1 cellular context compared by ENCODE assay signal in the genomic region with DNA sequence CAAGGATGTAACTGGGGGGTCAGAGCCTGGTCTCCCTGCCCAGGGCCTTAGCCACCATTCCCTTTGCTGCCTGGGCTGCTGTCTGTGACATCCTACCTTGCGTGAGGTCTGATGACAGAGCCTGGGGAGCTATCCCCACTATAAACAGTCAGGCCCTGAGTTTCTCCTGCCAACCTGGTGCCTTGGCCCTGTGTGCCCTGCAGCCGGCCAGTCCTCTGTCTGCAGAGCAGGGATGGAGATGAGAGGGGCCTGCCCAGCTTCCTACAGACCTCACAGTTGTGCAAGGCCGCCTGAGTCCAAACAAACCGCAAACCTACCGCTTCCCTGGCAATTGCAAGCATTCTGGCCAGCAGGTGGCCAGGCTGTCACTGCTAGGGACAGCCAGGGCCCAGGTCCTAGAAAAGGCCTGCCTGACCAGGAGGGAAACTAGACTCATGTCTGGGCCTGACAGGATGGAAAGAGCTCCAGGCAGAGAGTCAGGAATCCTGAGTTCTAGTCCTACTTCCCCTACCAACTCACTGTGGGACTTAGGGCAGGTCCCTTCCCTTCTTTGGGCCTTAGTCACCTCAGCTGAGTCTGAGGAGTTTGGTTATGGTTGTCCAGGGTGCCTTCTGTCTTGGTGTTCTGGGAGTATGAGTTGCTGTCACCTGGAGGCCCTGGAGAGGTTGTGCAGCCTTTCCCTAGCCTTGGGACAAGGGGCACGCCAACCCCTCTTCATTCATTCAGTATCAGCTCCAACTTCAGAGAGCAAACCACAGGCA.
A peak's percentile ranks its signal among the peaks of the same experiment; 100 is the strongest.
TF ChIP-seq lines count a peak whose summit lies in the region.

No MANE protein-coding gene starts in this region.

TF ChIP-seq in K562, 482 proteins besides CTCF, POLR2A, EP300 and RAD21 (continued from another document and continues in another):
- TF ChIP-seq, protein P1, sequence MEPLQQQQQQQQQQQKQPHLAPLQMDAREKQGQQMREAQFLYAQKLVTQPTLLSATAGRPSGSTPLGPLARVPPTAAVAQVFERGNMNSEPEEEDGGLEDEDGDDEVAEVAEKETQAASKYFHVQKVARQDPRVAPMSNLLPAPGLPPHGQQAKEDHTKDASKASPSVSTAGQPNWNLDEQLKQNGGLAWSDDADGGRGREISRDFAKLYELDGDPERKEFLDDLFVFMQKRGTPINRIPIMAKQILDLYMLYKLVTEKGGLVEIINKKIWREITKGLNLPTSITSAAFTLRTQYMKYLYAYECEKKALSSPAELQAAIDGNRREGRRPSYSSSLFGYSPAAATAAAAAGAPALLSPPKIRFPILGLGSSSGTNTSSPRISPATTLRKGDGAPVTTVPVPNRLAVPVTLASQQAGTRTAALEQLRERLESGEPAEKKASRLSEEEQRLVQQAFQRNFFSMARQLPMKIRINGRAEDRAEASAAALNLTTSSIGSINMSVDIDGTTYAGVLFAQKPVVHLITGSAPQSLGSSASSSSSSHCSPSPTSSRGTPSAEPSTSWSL (CRISPR knock-in tag; IDR thresholded peaks at IDR 0.05; ENCODE audit: borderline replicate concordance): no peak
- TF ChIP-seq KLF1 (tag; IDR thresholded peaks at IDR 0.05) (no peak), GABPA (tag; conservative IDR thresholded peaks at IDR 0.05; ENCODE audit: low read depth) (0 out of 2 replicates have a peak, but pooled peaks have one; percentile 13), ZNF175 (CRISPR knock-in tag; IDR thresholded peaks at IDR 0.05; ENCODE audit: low read depth) (peak; percentile 81; the same call in 1 of the 2 replicates), EGR1 (conservative IDR thresholded peaks at IDR 0.05) (no peak), ZNF274 (IDR thresholded peaks at IDR 0.05; ENCODE audit: borderline replicate concordance, low read depth, low read length) (no peak), ZNF212 (CRISPR knock-in tag; IDR thresholded peaks at IDR 0.05) (peak; percentile 67; the same call in 1 of the 2 replicates), XRCC3 (IDR thresholded peaks at IDR 0.05) (no peak), MAZ (CRISPR knock-in tag; conservative IDR thresholded peaks at IDR 0.05 in 1 of 2, IDR thresholded peaks at IDR 0.05 in 1 of 2) (peak; percentile 47 to 62), ZNF239 (CRISPR knock-in tag; IDR thresholded peaks at IDR 0.05) (peak; percentile 89), SIX5 (IDR thresholded peaks at IDR 0.05; ENCODE audit: borderline replicate concordance in 1 of 2, insufficient read depth in 1 of 2, low read depth in 1 of 2, low read length in 2 of 2) (no peak), ZBTB7A (IDR thresholded peaks at IDR 0.05; ENCODE audit: borderline replicate concordance, control insufficient read depth, low read depth, low read length) (0 out of 2 replicates have a peak, but pooled peaks have one; percentile 22), ZFP36 (IDR thresholded peaks at IDR 0.05; ENCODE audit: low read depth, low read length, partially characterized antibody) (peak; percentile 15), EHMT2 (IDR thresholded peaks at IDR 0.05) (no peak; the same call in 1 of the 2 replicates), HDAC6 (IDR thresholded peaks at IDR 0.05; ENCODE audit: low read depth, low read length) (no peak), TAF7 (tag; IDR thresholded peaks at IDR 0.05) (no peak), NRF1 (conservative IDR thresholded peaks at IDR 0.05 in 1 of 2, IDR thresholded peaks at IDR 0.05 in 1 of 2) (no peak), CCAR2 (IDR thresholded peaks at IDR 0.05; ENCODE audit: low read depth, low read length) (no peak), DPF2 (IDR thresholded peaks at IDR 0.05) (no peak), DACH1 (IDR thresholded peaks at IDR 0.05; ENCODE audit: partially characterized antibody) (no peak), ZNF121 (CRISPR knock-in tag; conservative IDR thresholded peaks at IDR 0.05) (no peak), ZBTB8A (IDR thresholded peaks at IDR 0.05; ENCODE audit: partially characterized antibody) (no peak), E2F3 (CRISPR knock-in tag; IDR thresholded peaks at IDR 0.05) (no peak), ZC3H11A (IDR thresholded peaks at IDR 0.05; ENCODE audit: low read depth, low read length) (no peak), CBX2 (IDR thresholded peaks at IDR 0.05; ENCODE audit: insufficient read depth, low read length, poor library complexity, severe bottlenecking) (no peak), EP400 (IDR thresholded peaks at IDR 0.05) (no peak), CBFA2T2 (conservative IDR thresholded peaks at IDR 0.05) (no peak), HDAC8 (tag; IDR thresholded peaks at IDR 0.05) (peak; percentile 85), PHF20 (IDR thresholded peaks at IDR 0.05; ENCODE audit: partially characterized antibody) (no peak), GATAD2B (IDR thresholded peaks at IDR 0.05; ENCODE audit: borderline replicate concordance) (no peak), MED1 (CRISPR knock-in tag; IDR thresholded peaks at IDR 0.05; ENCODE audit: borderline replicate concordance) (no peak), NFE2 (IDR thresholded peaks at IDR 0.05; ENCODE audit: low read depth) (no peak), RBFOX2 (IDR thresholded peaks at IDR 0.05; ENCODE audit: low read depth, low read length) (0 out of 2 replicates have a peak, but pooled peaks have one; percentile 41), EWSR1 (IDR thresholded peaks at IDR 0.05; ENCODE audit: borderline replicate concordance, low read depth, partially characterized antibody) (no peak), KAT7 (CRISPR knock-in tag; IDR thresholded peaks at IDR 0.05; ENCODE audit: borderline replicate concordance) (no peak), ZNF253 (CRISPR knock-in tag; conservative IDR thresholded peaks at IDR 0.05) (no peak), ZNF24 (IDR thresholded peaks at IDR 0.05) (peak; percentile 51; the same call in 1 of the 2 replicates)
- TF ChIP-seq, protein P2, sequence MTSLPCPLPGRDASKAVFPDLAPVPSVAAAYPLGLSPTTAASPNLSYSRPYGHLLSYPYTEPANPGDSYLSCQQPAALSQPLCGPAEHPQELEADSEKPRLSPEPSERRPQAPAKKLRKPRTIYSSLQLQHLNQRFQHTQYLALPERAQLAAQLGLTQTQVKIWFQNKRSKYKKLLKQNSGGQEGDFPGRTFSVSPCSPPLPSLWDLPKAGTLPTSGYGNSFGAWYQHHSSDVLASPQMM (CRISPR knock-in tag; IDR thresholded peaks at IDR 0.05): no peak
- TF ChIP-seq, protein P3, sequence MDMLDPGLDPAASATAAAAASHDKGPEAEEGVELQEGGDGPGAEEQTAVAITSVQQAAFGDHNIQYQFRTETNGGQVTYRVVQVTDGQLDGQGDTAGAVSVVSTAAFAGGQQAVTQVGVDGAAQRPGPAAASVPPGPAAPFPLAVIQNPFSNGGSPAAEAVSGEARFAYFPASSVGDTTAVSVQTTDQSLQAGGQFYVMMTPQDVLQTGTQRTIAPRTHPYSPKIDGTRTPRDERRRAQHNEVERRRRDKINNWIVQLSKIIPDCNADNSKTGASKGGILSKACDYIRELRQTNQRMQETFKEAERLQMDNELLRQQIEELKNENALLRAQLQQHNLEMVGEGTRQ (CRISPR knock-in tag; IDR thresholded peaks at IDR 0.05): no peak
- TF ChIP-seq, protein P4, sequence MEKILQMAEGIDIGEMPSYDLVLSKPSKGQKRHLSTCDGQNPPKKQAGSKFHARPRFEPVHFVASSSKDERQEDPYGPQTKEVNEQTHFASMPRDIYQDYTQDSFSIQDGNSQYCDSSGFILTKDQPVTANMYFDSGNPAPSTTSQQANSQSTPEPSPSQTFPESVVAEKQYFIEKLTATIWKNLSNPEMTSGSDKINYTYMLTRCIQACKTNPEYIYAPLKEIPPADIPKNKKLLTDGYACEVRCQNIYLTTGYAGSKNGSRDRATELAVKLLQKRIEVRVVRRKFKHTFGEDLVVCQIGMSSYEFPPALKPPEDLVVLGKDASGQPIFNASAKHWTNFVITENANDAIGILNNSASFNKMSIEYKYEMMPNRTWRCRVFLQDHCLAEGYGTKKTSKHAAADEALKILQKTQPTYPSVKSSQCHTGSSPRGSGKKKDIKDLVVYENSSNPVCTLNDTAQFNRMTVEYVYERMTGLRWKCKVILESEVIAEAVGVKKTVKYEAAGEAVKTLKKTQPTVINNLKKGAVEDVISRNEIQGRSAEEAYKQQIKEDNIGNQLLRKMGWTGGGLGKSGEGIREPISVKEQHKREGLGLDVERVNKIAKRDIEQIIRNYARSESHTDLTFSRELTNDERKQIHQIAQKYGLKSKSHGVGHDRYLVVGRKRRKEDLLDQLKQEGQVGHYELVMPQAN (IDR thresholded peaks at IDR 0.05; ENCODE audit: borderline replicate concordance): no peak
- TF ChIP-seq, protein P5, sequence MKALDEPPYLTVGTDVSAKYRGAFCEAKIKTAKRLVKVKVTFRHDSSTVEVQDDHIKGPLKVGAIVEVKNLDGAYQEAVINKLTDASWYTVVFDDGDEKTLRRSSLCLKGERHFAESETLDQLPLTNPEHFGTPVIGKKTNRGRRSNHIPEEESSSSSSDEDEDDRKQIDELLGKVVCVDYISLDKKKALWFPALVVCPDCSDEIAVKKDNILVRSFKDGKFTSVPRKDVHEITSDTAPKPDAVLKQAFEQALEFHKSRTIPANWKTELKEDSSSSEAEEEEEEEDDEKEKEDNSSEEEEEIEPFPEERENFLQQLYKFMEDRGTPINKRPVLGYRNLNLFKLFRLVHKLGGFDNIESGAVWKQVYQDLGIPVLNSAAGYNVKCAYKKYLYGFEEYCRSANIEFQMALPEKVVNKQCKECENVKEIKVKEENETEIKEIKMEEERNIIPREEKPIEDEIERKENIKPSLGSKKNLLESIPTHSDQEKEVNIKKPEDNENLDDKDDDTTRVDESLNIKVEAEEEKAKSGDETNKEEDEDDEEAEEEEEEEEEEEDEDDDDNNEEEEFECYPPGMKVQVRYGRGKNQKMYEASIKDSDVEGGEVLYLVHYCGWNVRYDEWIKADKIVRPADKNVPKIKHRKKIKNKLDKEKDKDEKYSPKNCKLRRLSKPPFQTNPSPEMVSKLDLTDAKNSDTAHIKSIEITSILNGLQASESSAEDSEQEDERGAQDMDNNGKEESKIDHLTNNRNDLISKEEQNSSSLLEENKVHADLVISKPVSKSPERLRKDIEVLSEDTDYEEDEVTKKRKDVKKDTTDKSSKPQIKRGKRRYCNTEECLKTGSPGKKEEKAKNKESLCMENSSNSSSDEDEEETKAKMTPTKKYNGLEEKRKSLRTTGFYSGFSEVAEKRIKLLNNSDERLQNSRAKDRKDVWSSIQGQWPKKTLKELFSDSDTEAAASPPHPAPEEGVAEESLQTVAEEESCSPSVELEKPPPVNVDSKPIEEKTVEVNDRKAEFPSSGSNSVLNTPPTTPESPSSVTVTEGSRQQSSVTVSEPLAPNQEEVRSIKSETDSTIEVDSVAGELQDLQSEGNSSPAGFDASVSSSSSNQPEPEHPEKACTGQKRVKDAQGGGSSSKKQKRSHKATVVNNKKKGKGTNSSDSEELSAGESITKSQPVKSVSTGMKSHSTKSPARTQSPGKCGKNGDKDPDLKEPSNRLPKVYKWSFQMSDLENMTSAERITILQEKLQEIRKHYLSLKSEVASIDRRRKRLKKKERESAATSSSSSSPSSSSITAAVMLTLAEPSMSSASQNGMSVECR (CRISPR knock-in tag; IDR thresholded peaks at IDR 0.05): no peak
- TF ChIP-seq, protein P6, sequence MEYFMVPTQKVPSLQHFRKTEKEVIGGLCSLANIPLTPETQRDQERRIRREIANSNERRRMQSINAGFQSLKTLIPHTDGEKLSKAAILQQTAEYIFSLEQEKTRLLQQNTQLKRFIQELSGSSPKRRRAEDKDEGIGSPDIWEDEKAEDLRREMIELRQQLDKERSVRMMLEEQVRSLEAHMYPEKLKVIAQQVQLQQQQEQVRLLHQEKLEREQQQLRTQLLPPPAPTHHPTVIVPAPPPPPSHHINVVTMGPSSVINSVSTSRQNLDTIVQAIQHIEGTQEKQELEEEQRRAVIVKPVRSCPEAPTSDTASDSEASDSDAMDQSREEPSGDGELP (CRISPR knock-in tag; IDR thresholded peaks at IDR 0.05; ENCODE audit: borderline replicate concordance): peak; percentile 83; the same call in 1 of the 2 replicates
- TF ChIP-seq, protein P7, sequence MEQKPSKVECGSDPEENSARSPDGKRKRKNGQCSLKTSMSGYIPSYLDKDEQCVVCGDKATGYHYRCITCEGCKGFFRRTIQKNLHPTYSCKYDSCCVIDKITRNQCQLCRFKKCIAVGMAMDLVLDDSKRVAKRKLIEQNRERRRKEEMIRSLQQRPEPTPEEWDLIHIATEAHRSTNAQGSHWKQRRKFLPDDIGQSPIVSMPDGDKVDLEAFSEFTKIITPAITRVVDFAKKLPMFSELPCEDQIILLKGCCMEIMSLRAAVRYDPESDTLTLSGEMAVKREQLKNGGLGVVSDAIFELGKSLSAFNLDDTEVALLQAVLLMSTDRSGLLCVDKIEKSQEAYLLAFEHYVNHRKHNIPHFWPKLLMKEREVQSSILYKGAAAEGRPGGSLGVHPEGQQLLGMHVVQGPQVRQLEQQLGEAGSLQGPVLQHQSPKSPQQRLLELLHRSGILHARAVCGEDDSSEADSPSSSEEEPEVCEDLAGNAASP (IDR thresholded peaks at IDR 0.05): no peak
- TF ChIP-seq, protein P8, sequence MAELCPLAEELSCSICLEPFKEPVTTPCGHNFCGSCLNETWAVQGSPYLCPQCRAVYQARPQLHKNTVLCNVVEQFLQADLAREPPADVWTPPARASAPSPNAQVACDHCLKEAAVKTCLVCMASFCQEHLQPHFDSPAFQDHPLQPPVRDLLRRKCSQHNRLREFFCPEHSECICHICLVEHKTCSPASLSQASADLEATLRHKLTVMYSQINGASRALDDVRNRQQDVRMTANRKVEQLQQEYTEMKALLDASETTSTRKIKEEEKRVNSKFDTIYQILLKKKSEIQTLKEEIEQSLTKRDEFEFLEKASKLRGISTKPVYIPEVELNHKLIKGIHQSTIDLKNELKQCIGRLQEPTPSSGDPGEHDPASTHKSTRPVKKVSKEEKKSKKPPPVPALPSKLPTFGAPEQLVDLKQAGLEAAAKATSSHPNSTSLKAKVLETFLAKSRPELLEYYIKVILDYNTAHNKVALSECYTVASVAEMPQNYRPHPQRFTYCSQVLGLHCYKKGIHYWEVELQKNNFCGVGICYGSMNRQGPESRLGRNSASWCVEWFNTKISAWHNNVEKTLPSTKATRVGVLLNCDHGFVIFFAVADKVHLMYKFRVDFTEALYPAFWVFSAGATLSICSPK (IDR thresholded peaks at IDR 0.05; ENCODE audit: borderline replicate concordance): no peak
- TF ChIP-seq, protein P9, sequence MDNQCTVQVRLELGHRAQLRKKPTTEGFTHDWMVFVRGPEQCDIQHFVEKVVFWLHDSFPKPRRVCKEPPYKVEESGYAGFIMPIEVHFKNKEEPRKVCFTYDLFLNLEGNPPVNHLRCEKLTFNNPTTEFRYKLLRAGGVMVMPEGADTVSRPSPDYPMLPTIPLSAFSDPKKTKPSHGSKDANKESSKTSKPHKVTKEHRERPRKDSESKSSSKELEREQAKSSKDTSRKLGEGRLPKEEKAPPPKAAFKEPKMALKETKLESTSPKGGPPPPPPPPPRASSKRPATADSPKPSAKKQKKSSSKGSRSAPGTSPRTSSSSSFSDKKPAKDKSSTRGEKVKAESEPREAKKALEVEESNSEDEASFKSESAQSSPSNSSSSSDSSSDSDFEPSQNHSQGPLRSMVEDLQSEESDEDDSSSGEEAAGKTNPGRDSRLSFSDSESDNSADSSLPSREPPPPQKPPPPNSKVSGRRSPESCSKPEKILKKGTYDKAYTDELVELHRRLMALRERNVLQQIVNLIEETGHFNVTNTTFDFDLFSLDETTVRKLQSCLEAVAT (IDR thresholded peaks at IDR 0.05): peak in 1 of 2 experiments; percentile 74; a peak in 2 of 4 replicates
